ENCODE assay signal across 1 cellular context in the genomic region with DNA sequence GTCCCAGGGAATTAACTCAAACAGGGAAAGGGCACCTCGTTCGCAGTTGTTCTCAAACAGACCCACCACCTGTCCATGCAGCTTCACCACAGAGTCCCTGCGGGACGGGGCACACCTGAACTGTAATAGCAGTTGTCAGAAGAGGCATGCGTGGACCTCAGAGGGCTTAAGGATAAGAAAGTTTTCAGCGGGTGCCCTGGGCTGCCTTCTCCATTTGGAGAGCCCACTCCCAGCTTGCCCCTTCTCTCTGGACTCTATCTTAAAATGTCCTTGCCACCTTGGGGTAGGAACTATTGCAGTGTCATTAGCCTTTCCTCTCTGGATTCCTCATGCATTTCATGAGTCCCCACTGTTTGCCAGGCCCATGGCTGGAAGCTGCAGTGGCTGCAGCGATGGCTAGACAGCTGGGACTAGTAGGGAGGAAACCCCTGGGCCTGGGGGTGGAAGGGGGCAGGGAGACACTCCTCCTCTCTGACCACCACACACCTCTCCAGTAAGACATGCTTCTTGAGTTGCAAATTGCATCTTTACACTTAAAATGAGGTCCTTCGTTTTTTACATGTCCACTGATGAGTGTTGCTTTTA.
TF ChIP-seq lines count a peak whose summit lies in the region.

No MANE protein-coding gene starts in this region.

TF ChIP-seq in H1, 55 proteins besides CTCF, POLR2A, EP300 and RAD21:
- no peak for TF ChIP-seq CTBP2 (IDR thresholded peaks at IDR 0.05; ENCODE audit: borderline replicate concordance, insufficient read depth, insufficient read length, low read length)
- no peak for TF ChIP-seq CHD2 (IDR thresholded peaks at IDR 0.05; ENCODE audit: low read length)
- TF ChIP-seq SP4 (IDR thresholded peaks at IDR 0.05; ENCODE audit: low read length): no peak
- TF ChIP-seq HDAC6 (IDR thresholded peaks at IDR 0.05; ENCODE audit: low read depth, low read length): no peak
- TF ChIP-seq BCL11A (IDR thresholded peaks at IDR 0.05; ENCODE audit: low read depth in 2 of 2, low read length in 2 of 2): no peak
- TF ChIP-seq CEBPB (IDR thresholded peaks at IDR 0.05; ENCODE audit: low read depth, low read length): no peak
- no peak for TF ChIP-seq JUND (IDR thresholded peaks at IDR 0.05; ENCODE audit: low read length)
- no peak for TF ChIP-seq CHD7 (IDR thresholded peaks at IDR 0.05; ENCODE audit: insufficient replicate concordance, low read length)
- TF ChIP-seq TBP (IDR thresholded peaks at IDR 0.05; ENCODE audit: low read depth, low read length): no peak
- no peak for TF ChIP-seq POLR2AphosphoS5 (IDR thresholded peaks at IDR 0.05; ENCODE audit: low read depth, low read length)
- TF ChIP-seq GTF2F1 (IDR thresholded peaks at IDR 0.05; ENCODE audit: borderline replicate concordance, low read depth, low read length): no peak
